In the genomic region with DNA sequence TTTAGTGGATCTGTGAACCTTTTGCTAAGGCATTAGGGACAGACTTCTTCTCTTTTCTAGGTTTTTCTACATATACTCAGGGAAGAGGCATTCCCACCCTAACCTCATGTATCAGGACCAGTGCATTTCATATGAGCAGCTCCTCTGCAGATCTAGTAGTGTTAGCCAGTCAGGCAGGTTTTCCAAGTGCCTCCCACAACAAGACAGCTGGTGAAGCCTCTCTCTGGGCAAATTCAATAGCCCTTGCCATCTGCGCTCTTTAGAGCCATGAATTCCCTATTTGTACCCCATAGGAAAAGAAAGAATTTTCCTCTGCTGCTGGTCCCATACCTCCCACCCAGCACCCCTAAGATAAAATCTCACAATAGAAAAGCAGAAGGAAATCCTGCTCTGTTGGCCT, we compare ENCODE assay signal across 19 cellular contexts.
DNase-seq lines count a peak whose midpoint lies in the region; ATAC-seq lines count a peak whose summit lies in the region.
"Had no signal": no experiment of that assay in that cellular context is flagged by ENCODE, and none has a peak within 500 bp of the region (broad histone marks: within the 10 kb centered on the region; RNA-seq: fewer than 3 reads in every experiment).

No MANE protein-coding gene starts in this region.

- CTCF ChIA-PET in CD8-positive, alpha-beta memory T cell (lab: Charles Lee) = no interaction called here

- H3K4me3 Mint-ChIP-seq in CD8-positive, alpha-beta memory T cell = no peak overlapping the region
- H3K4me3 Mint-ChIP-seq: T-helper 1 cell treated with Interleukin-12 subunit alpha and Interleukin-12 subunit beta and Interleukin-4 antibody, amounts not matched to agents 30 μg/mL and 1 μg/mL, for 36 hours had no signal

- H3K9me3 Mint-ChIP-seq in CD8-positive, alpha-beta memory T cell = peaks cover 0 to 25% (median 3%) of the 10 kb centered on the region in 5 donors

- H3K9ac ChIP-seq in mesenchymal stem cell (ENCODE audit: low read length) = no peak overlapping the region

- POLR2A ChIA-PET in CD8-positive, alpha-beta memory T cell (lab: Charles Lee) = no interaction called here

- H2BK15ac ChIP-seq in mesenchymal stem cell (ENCODE audit: low read depth, poor library complexity, severe bottlenecking) = no peak overlapping the region

- H3K27ac ChIP-seq in CD8-positive, alpha-beta memory T cell (ENCODE audit: low read depth, low read length) = no peak overlapping the region
- no peak overlapping the region for H3K27ac ChIP-seq in mesenchymal stem cell (ENCODE audit: low read length, poor library complexity, severe bottlenecking)

- no peak for ATAC-seq in HG02678 (IDR thresholded peaks at IDR 0.05; ENCODE audit: unreplicated experiment)
- ATAC-seq: GM12878, HepG2 had no signal

- H3K4me1 ChIP-seq in CD8-positive, alpha-beta memory T cell (ENCODE audit: insufficient read depth, low read length) = no peaks in the 10 kb centered on the region
- H3K4me1 ChIP-seq in mesenchymal stem cell (ENCODE audit: control insufficient read depth, insufficient read depth, low read depth, low read length) = no peaks in the 10 kb centered on the region
- H3K4me1 ChIP-seq: Caco-2 had no signal

- H2AK5ac ChIP-seq in mesenchymal stem cell (ENCODE audit: low read length, severe bottlenecking) = no peak overlapping the region

- H2BK12ac ChIP-seq in mesenchymal stem cell (ENCODE audit: low read length in 2 of 2) = no peak overlapping the region

- H4K8ac ChIP-seq in mesenchymal stem cell (ENCODE audit: low read length) = no peak overlapping the region

- no peaks in the 10 kb centered on the region for H3K36me3 ChIP-seq in CD8-positive, alpha-beta memory T cell (ENCODE audit: insufficient read depth, low read length)
- H3K36me3 ChIP-seq in mesenchymal stem cell (ENCODE audit: control insufficient read depth in 1 of 2, insufficient read depth in 2 of 2, low read depth in 1 of 2, low read length in 2 of 2) = no peaks in the 10 kb centered on the region

- no peak overlapping the region for H3K23ac ChIP-seq in mesenchymal stem cell (ENCODE audit: low read length in 2 of 2)

- DNase-seq in Ammon's horn (ENCODE audit: low spot score) (peak; percentile 17), DMS53 (lab: John Stamatoyannopoulos, UW) (peak; percentile 80), NCI-H446 treated with DMSO at 0.1 percent for 48 hours (lab: John Stamatoyannopoulos, UW) (peak; percentile 90), cerebellum (ENCODE audit: low spot score) (peak; percentile 60), mesenchymal stem cell (no peak), dermis blood vessel endothelial cell (no peak)
- DNase-seq in CD8-positive, alpha-beta memory T cell = no peak
- DNase-seq: Caco-2; DND-41; GDM1; KG1; NCI-H1436; NCI-H2081; NK-92 treated with Interleukin-12 subunit alpha and Interleukin-12 subunit beta, amount 100 ng/mL, for 24 hours; SHP77 treated with DMSO at 0.1 percent for 48 hours had no signal

- no peak overlapping the region for H2AFZ ChIP-seq in mesenchymal stem cell (ENCODE audit: low read depth, low read length)

- no peak overlapping the region for H3K4ac ChIP-seq in mesenchymal stem cell (ENCODE audit: low read depth in 1 of 2, low read length in 2 of 2)

- no peaks in the 10 kb centered on the region for H3K27me3 Mint-ChIP-seq in CD8-positive, alpha-beta memory T cell

- no peak overlapping the region for H2BK5ac ChIP-seq in mesenchymal stem cell (ENCODE audit: low read depth, low read length, poor library complexity, severe bottlenecking)

- H3K4me2 ChIP-seq in mesenchymal stem cell (ENCODE audit: low read length, poor library complexity, severe bottlenecking) = no peak overlapping the region

- WGBS in mesenchymal stem cell = 100% methylated on average over 1 of the region's 1 CpG

- H3K27ac Mint-ChIP-seq in CD8-positive, alpha-beta memory T cell = no peak overlapping the region
- H3K27ac Mint-ChIP-seq: T-helper 1 cell treated with Interleukin-12 subunit alpha and Interleukin-12 subunit beta and Interleukin-4 antibody, amounts not matched to agents 30 μg/mL and 1 μg/mL, for 36 hours had no signal

- peak overlapping the region in 1 of 2 experiments; percentile 25 for H3K14ac ChIP-seq in mesenchymal stem cell (ENCODE audit: low read length in 2 of 2)

- H4K91ac ChIP-seq in mesenchymal stem cell (ENCODE audit: low read length) = no peak overlapping the region

- no peaks in the 10 kb centered on the region for H3K36me3 Mint-ChIP-seq in CD8-positive, alpha-beta memory T cell

- no peak overlapping the region for H3K4me3 ChIP-seq in CD8-positive, alpha-beta memory T cell (ENCODE audit: low read length)
- no peak overlapping the region for H3K4me3 ChIP-seq in mesenchymal stem cell (ENCODE audit: insufficient read depth in 1 of 2, low read depth in 1 of 2, low read length in 2 of 2)
- H3K4me3 ChIP-seq: GM12878 had no signal

- H3K9me3 ChIP-seq in CD8-positive, alpha-beta memory T cell (ENCODE audit: low read length) = no peaks in the 10 kb centered on the region
- no peaks in the 10 kb centered on the region for H3K9me3 ChIP-seq in mesenchymal stem cell (ENCODE audit: control insufficient read depth, low read length)
- H3K9me3 ChIP-seq: Caco-2 had no signal

- H3K4me1 Mint-ChIP-seq in CD8-positive, alpha-beta memory T cell = no peaks in the 10 kb centered on the region

- no peak overlapping the region for H2BK120ac ChIP-seq in mesenchymal stem cell (ENCODE audit: low read depth, low read length)

- no peaks in the 10 kb centered on the region for H3K79me1 ChIP-seq in mesenchymal stem cell (replicated peaks; ENCODE audit: low read length, poor library complexity, severe bottlenecking)

- no peak overlapping the region for H3K18ac ChIP-seq in mesenchymal stem cell (ENCODE audit: low read depth in 1 of 2, low read length in 2 of 2)

- H3K27me3 ChIP-seq in CD8-positive, alpha-beta memory T cell (ENCODE audit: insufficient read depth, low read length, poor library complexity, severe bottlenecking) = no peaks in the 10 kb centered on the region
- H3K27me3 ChIP-seq in mesenchymal stem cell (ENCODE audit: control insufficient read depth in 1 of 2, insufficient read depth in 1 of 2, low read length in 2 of 2) = no peaks in the 10 kb centered on the region

Comparison
In these comparisons a context has a peak if more than half of its experiments do, and no peak if none do; other contexts are left out.
1. DNase-seq: peak in Ammon's horn (single experiment), DMS53 (single experiment), NCI-H446 treated with DMSO at 0.1 percent for 48 hours (single experiment) and cerebellum (single experiment); none in CD8-positive, alpha-beta memory T cell (0 of 5), mesenchymal stem cell (single experiment) and dermis blood vessel endothelial cell (single experiment).